In the genomic region with DNA sequence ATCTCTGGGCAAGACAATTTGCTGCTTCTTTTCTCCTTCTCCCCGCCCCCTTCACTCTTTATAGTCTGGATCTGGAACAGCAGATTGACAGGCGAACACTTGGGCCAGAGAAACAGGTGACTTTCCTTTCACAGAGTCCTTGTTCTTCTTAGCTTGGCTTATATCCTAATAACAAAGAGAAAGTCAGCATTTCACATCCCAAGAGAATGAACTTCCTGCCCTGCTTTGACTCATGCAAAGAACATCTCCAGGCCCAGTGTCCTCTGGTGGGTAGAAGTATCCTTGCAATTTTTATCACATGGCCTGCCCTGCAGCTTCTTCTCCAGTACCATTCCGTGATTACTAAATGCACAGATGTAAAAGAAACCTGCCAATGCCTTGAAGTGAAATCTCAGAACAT, we compare ENCODE assay signal across 1 cellular context.
TF ChIP-seq lines count a peak whose summit lies in the region.

No MANE protein-coding gene starts in this region.

TF ChIP-seq in IMR-90, 13 proteins besides CTCF, POLR2A, EP300 and RAD21 (continued from another document):
- TF ChIP-seq FOS (IDR thresholded peaks at IDR 0.05; ENCODE audit: low read depth, low read length): no peak
- TF ChIP-seq RFX5 (IDR thresholded peaks at IDR 0.05; ENCODE audit: low read depth, low read length): no peak
- no peak for TF ChIP-seq NFE2L2 (IDR thresholded peaks at IDR 0.05; ENCODE audit: low read depth, low read length)
- TF ChIP-seq, protein P1, sequence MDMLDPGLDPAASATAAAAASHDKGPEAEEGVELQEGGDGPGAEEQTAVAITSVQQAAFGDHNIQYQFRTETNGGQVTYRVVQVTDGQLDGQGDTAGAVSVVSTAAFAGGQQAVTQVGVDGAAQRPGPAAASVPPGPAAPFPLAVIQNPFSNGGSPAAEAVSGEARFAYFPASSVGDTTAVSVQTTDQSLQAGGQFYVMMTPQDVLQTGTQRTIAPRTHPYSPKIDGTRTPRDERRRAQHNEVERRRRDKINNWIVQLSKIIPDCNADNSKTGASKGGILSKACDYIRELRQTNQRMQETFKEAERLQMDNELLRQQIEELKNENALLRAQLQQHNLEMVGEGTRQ (IDR thresholded peaks at IDR 0.05; ENCODE audit: low read depth, low read length): no peak
- no peak for TF ChIP-seq BHLHE40 (IDR thresholded peaks at IDR 0.05; ENCODE audit: low read depth, low read length)
- no peak for TF ChIP-seq MAFK (IDR thresholded peaks at IDR 0.05; ENCODE audit: low read depth, low read length)
- no peak for TF ChIP-seq MXI1 (IDR thresholded peaks at IDR 0.05; ENCODE audit: borderline replicate concordance, low read depth, low read length)
- TF ChIP-seq MAZ (IDR thresholded peaks at IDR 0.05; ENCODE audit: borderline replicate concordance, low read depth, low read length): no peak
